30 cellular contexts compared by ENCODE assay signal in the genomic region with DNA sequence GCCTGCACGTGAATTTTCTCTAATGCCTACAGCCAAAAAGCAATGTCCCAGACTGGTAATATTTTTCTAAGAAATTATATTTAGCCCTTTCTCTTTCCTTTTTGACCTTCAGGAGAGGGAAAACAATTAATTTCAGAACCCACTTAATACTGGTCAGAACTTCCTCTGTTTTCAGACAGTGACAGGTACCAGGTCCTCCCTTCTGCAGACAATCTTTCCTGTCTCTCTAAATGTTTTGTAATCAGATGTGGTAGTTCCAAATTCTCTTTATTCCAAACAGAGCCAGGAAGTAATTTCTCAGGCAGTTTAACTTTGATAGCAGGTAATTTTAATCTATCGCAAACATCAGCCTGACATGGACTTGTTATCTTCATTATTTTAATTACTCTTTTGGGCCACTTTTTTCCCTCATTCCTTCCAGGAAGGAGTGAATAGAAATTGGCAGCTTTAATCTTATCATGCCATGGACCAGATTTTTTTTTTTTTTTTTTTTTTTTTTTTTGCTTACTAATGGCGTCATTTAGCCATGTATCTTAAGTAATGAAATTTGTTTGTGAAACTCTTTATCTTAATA.
"Had no signal": no experiment of that assay in that cellular context is flagged by ENCODE, and none has a peak within 500 bp of the region (broad histone marks: within the 10 kb centered on the region; RNA-seq: fewer than 3 reads in every experiment).

No MANE protein-coding gene starts in this region.

- DNase-seq: activated CD4-positive, alpha-beta memory T cell treated with anti-CD3 and anti-CD28 coated beads for 36 hours; activated CD4-positive, alpha-beta T cell treated with anti-CD3 and anti-CD28 coated beads for 36 hours; activated CD4-positive, alpha-beta T cell treated with anti-CD3 and anti-CD28 coated beads, Interleukin-2, amount 10 ng/mL, durations not matched to agents 24 days and 14 days; activated CD4-positive, CD25-positive, alpha-beta regulatory T cell; activated CD4-positive, CD25-positive, alpha-beta regulatory T cell treated with anti-CD3 and anti-CD28 coated beads, Interleukin-2, amount 50 U/mL, for 72 hours; activated CD8-positive, alpha-beta memory T cell treated with anti-CD3 and anti-CD28 coated beads, Interleukin-2, amount 10 ng/mL, durations not matched to agents 7 days and 5 days; activated CD8-positive, alpha-beta memory T cell treated with anti-CD3 and anti-CD28 coated beads, Interleukin-2, amount 50 U/mL, for 4 hours; activated CD8-positive, alpha-beta T cell treated with anti-CD3 and anti-CD28 coated beads, Interleukin-2, amount 10 ng/mL, durations not matched to agents 7 days and 5 days; activated effector memory CD4-positive, alpha-beta T cell treated with anti-CD3 and anti-CD28 coated beads, Interleukin-2, amount 50 U/mL, for 16 hours; activated naive CD4-positive, alpha-beta T cell; activated naive CD4-positive, alpha-beta T cell treated with anti-CD3 and anti-CD28 coated beads, Interleukin-2, amount 10 ng/mL, durations not matched to agents 7 days and 5 days; activated naive CD8-positive, alpha-beta T cell treated with anti-CD3 and anti-CD28 coated beads, Interleukin-2, amount 10 ng/mL, durations not matched to agents 7 days and 5 days; activated T-cell treated with anti-CD3 and anti-CD28 coated beads, Interleukin-2, amount 50 U/mL, for 1 hour; activated T-cell treated with anti-CD3 and anti-CD28 coated beads, Interleukin-2, amount 50 U/mL, for 48 hours; caudate nucleus; cortex of kidney; dermis blood vessel endothelial cell; effector CD4-positive, alpha-beta T cell; effector memory CD8-positive, alpha-beta T cell; erythroblast; foreskin keratinocyte; gastrocnemius medialis; glutamatergic neuron; T-helper 2 cell had no signal

- H3K4me1 Mint-ChIP-seq: activated CD4-positive, alpha-beta T cell treated with anti-CD3 and anti-CD28 coated beads for 36 hours; activated CD4-positive, alpha-beta T cell treated with anti-CD3 and anti-CD28 coated beads, Interleukin-2, amount 10 ng/mL, durations not matched to agents 24 days and 14 days; activated CD8-positive, alpha-beta memory T cell treated with anti-CD3 and anti-CD28 coated beads, Interleukin-2, amount 10 ng/mL, durations not matched to agents 7 days and 5 days; activated naive CD4-positive, alpha-beta T cell treated with anti-CD3 and anti-CD28 coated beads, Interleukin-2, amount 10 ng/mL, durations not matched to agents 7 days and 5 days; activated naive CD8-positive, alpha-beta T cell treated with anti-CD3 and anti-CD28 coated beads, Interleukin-2, amount 10 ng/mL, durations not matched to agents 7 days and 5 days had no signal

- H3K4me3 ChIP-seq: esophagus muscularis mucosa, gastrocnemius medialis had no signal

- H3K9me3 ChIP-seq: gastrocnemius medialis had no signal

- H3K4me3 Mint-ChIP-seq: activated CD4-positive, alpha-beta memory T cell treated with anti-CD3 and anti-CD28 coated beads for 36 hours; activated CD4-positive, alpha-beta T cell treated with anti-CD3 and anti-CD28 coated beads for 36 hours; activated CD4-positive, alpha-beta T cell treated with anti-CD3 and anti-CD28 coated beads, Interleukin-2, amount 10 ng/mL, durations not matched to agents 24 days and 14 days; activated CD8-positive, alpha-beta memory T cell treated with anti-CD3 and anti-CD28 coated beads, Interleukin-2, amount 10 ng/mL, durations not matched to agents 7 days and 5 days; activated CD8-positive, alpha-beta T cell treated with anti-CD3 and anti-CD28 coated beads, Interleukin-2, amount 10 ng/mL, durations not matched to agents 7 days and 5 days; activated naive CD4-positive, alpha-beta T cell treated with anti-CD3 and anti-CD28 coated beads, Interleukin-2, amount 10 ng/mL, durations not matched to agents 7 days and 5 days; activated naive CD8-positive, alpha-beta T cell treated with anti-CD3 and anti-CD28 coated beads, Interleukin-2, amount 10 ng/mL, durations not matched to agents 7 days and 5 days; activated T-helper 1 cell treated with anti-CD3 and anti-CD28 coated beads, Interleukin-12 subunit alpha, Interleukin-12 subunit beta, Interleukin-2, Interleukin-4 antibody, amounts not matched to agents 30 ng/mL and 10 ng/mL and 1 ng/mL, durations not matched to agents 14 hours and 24 hours and 36 hours; effector memory CD8-positive, alpha-beta T cell had no signal

- H3K36me3 ChIP-seq: esophagus muscularis mucosa, gastrocnemius medialis had no signal

- ATAC-seq: activated CD4-positive, alpha-beta T cell treated with anti-CD3 and anti-CD28 coated beads for 36 hours; activated CD8-positive, alpha-beta memory T cell treated with anti-CD3 and anti-CD28 coated beads, Interleukin-2, amount 10 ng/mL, durations not matched to agents 7 days and 5 days; activated CD8-positive, alpha-beta T cell treated with anti-CD3 and anti-CD28 coated beads, Interleukin-2, amount 10 ng/mL, durations not matched to agents 7 days and 5 days; activated naive CD4-positive, alpha-beta T cell treated with anti-CD3 and anti-CD28 coated beads, Interleukin-2, amount 50 U/mL, for 72 hours; effector memory CD8-positive, alpha-beta T cell; foreskin keratinocyte; gastrocnemius medialis had no signal

- H3K4me1 ChIP-seq: esophagus muscularis mucosa, foreskin keratinocyte, gastrocnemius medialis had no signal

- H3K27me3 Mint-ChIP-seq: activated CD4-positive, alpha-beta memory T cell treated with anti-CD3 and anti-CD28 coated beads for 36 hours; activated CD4-positive, alpha-beta T cell treated with anti-CD3 and anti-CD28 coated beads, Interleukin-2, amount 10 ng/mL, durations not matched to agents 24 days and 14 days; activated naive CD4-positive, alpha-beta T cell treated with anti-CD3 and anti-CD28 coated beads, Interleukin-2, amount 10 ng/mL, durations not matched to agents 7 days and 5 days; activated naive CD8-positive, alpha-beta T cell treated with anti-CD3 and anti-CD28 coated beads, Interleukin-2, amount 10 ng/mL, durations not matched to agents 7 days and 5 days; effector memory CD8-positive, alpha-beta T cell had no signal

- H3K27me3 ChIP-seq: esophagus muscularis mucosa, foreskin keratinocyte, gastrocnemius medialis had no signal

- FAIRE-seq: astrocyte, colon had no signal

- H3K27ac Mint-ChIP-seq: activated CD4-positive, alpha-beta memory T cell treated with anti-CD3 and anti-CD28 coated beads for 36 hours; activated CD4-positive, alpha-beta T cell treated with anti-CD3 and anti-CD28 coated beads for 36 hours; activated CD4-positive, alpha-beta T cell treated with anti-CD3 and anti-CD28 coated beads, Interleukin-2, amount 10 ng/mL, durations not matched to agents 24 days and 14 days; activated CD8-positive, alpha-beta memory T cell treated with anti-CD3 and anti-CD28 coated beads, Interleukin-2, amount 10 ng/mL, durations not matched to agents 7 days and 5 days; activated CD8-positive, alpha-beta T cell treated with anti-CD3 and anti-CD28 coated beads, Interleukin-2, amount 10 ng/mL, durations not matched to agents 7 days and 5 days; activated naive CD4-positive, alpha-beta T cell treated with anti-CD3 and anti-CD28 coated beads, Interleukin-2, amount 10 ng/mL, durations not matched to agents 7 days and 5 days; activated naive CD4-positive, alpha-beta T cell treated with anti-CD3 and anti-CD28 coated beads, Interleukin-2, amount 50 U/mL, for 72 hours; activated T-helper 1 cell treated with anti-CD3 and anti-CD28 coated beads, Interleukin-12 subunit alpha, Interleukin-12 subunit beta, Interleukin-2, Interleukin-4 antibody, amounts not matched to agents 30 ng/mL and 10 ng/mL and 1 ng/mL, durations not matched to agents 14 hours and 24 hours and 36 hours; activated T-helper 2 cell treated with anti-CD3 and anti-CD28 coated beads, Interferon-gamma antibody, Interleukin-2, Interleukin-4, amounts not matched to agents 10 μg/mL and 5 μg/mL and 100 μg/mL, durations not matched to agents 14 hours and 24 hours and 36 hours; effector memory CD8-positive, alpha-beta T cell had no signal

- H3K36me3 Mint-ChIP-seq: activated CD4-positive, alpha-beta memory T cell treated with anti-CD3 and anti-CD28 coated beads for 36 hours; activated CD8-positive, alpha-beta memory T cell treated with anti-CD3 and anti-CD28 coated beads, Interleukin-2, amount 10 ng/mL, durations not matched to agents 7 days and 5 days; activated naive CD4-positive, alpha-beta T cell treated with anti-CD3 and anti-CD28 coated beads, Interleukin-2, amount 10 ng/mL, durations not matched to agents 7 days and 5 days; activated naive CD4-positive, alpha-beta T cell treated with anti-CD3 and anti-CD28 coated beads, Interleukin-2, amount 50 U/mL, for 72 hours; activated naive CD8-positive, alpha-beta T cell treated with anti-CD3 and anti-CD28 coated beads, Interleukin-2, amount 10 ng/mL, durations not matched to agents 7 days and 5 days had no signal

- H3K9me3 Mint-ChIP-seq: activated naive CD4-positive, alpha-beta T cell treated with anti-CD3 and anti-CD28 coated beads, Interleukin-2, amount 10 ng/mL, durations not matched to agents 7 days and 5 days; activated T-helper 1 cell treated with anti-CD3 and anti-CD28 coated beads, Interleukin-12 subunit alpha, Interleukin-12 subunit beta, Interleukin-2, Interleukin-4 antibody, amounts not matched to agents 30 ng/mL and 10 ng/mL and 1 ng/mL, durations not matched to agents 14 hours and 24 hours and 36 hours; activated T-helper 2 cell treated with anti-CD3 and anti-CD28 coated beads, Interferon-gamma antibody, Interleukin-2, Interleukin-4, amounts not matched to agents 10 μg/mL and 5 μg/mL and 100 μg/mL, durations not matched to agents 14 hours and 24 hours and 36 hours had no signal
